Comparison of ENCODE assay signal across 16 cellular contexts in the genomic region with DNA sequence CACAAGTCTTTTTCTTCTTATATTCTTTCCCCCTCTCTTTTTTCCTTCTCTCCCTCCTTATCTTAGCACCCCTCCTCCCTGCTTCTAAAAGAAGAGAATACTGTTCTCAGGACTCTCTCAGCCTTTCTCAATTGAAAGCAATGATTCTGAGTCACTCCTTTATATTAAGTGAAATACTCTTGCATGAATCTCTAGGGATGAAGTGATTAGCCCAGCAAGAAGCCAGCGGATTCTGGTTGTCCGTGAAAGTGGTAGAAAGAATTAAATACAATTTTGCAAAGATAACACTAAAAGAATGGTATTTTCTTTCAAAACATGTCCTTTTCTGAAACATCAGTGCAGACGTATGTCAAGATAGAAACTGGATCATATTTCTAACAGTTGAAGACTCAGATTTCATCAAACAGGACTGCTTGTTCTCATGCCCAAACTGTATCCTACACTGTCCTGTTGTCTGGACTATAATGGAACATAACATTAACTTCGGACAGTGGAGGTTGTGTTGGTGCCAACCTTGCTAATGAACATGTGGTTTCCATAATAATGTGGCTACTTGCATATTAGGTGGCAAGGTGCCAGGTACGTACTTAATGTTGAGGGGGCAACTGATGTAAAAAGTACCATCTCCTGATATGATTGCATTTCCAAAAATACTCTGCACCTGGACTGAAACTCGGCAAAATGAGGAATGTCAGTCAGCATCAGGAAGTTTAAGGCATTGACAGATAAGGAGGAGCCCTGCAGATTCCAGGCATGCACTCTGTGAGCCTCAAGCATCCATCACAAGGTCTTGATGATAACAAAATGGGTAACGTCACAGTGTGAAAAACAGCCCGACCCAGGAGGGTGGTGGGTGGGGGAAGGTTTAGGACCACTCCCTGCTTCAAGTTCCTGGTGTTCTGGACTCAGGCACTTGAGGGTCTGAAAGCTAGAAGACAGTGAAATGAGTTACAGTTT.
DNase-seq lines count a peak whose midpoint lies in the region; FAIRE-seq and TF ChIP-seq lines count a peak whose summit lies in the region.
"Had no signal": no experiment of that assay in that cellular context is flagged by ENCODE, and none has a peak within 500 bp of the region (broad histone marks: within the 10 kb centered on the region; RNA-seq: fewer than 3 reads in every experiment).

No MANE protein-coding gene starts in this region.

- H3K27ac Mint-ChIP-seq in neural crest cell (ENCODE audit: unreplicated experiment) = peak overlapping the region; percentile 69
- H3K27ac Mint-ChIP-seq: activated CD8-positive, alpha-beta T cell treated with anti-CD3 and anti-CD28 coated beads, Interleukin-2, amount 10 ng/mL, durations not matched to agents 7 days and 5 days; stimulated activated naive CD8-positive, alpha-beta T cell treated with anti-CD3 and anti-CD28 coated beads, Interleukin-15, Interleukin-2, amounts not matched to agents 100 ng/mL and 50 ng/mL, for 24 hours had no signal

- H3K4me1 Mint-ChIP-seq in neural crest cell = peaks cover 32% of the 10 kb centered on the region
- H3K4me1 Mint-ChIP-seq: central memory CD8-positive, alpha-beta T cell had no signal

- no peaks in the 10 kb centered on the region for H3K9me3 ChIP-seq in fibroblast of lung (ENCODE audit: control insufficient read depth, insufficient read depth, low read depth, low read length)
- no peaks in the 10 kb centered on the region for H3K9me3 ChIP-seq in kidney (ENCODE audit: control insufficient read depth in 1 of 2, low read length in 2 of 2)
- H3K9me3 ChIP-seq in thyroid gland = no peaks in the 10 kb centered on the region
- H3K9me3 ChIP-seq: BLaER1, mucosa of descending colon had no signal

- H3K36me3 ChIP-seq in fibroblast of lung (ENCODE audit: control insufficient read depth, insufficient read depth, low read length) = no peaks in the 10 kb centered on the region
- no peaks in the 10 kb centered on the region for H3K36me3 ChIP-seq in kidney (ENCODE audit: control insufficient read depth in 1 of 2, insufficient read depth in 2 of 2, low read length in 2 of 2)
- no peaks in the 10 kb centered on the region for H3K36me3 ChIP-seq in thyroid gland
- H3K36me3 ChIP-seq: BLaER1 had no signal

- peak overlapping the region; percentile 45 for H3K4me2 ChIP-seq in fibroblast of lung (ENCODE audit: extremely low read depth, insufficient read depth, low read length)
- H3K4me2 ChIP-seq: BLaER1 had no signal

- H3K4me3 Mint-ChIP-seq in neural crest cell = peak overlapping the region; percentile 3
- H3K4me3 Mint-ChIP-seq: activated CD8-positive, alpha-beta T cell treated with anti-CD3 and anti-CD28 coated beads, Interleukin-2, amount 10 ng/mL, durations not matched to agents 7 days and 5 days; central memory CD8-positive, alpha-beta T cell; stimulated activated naive CD8-positive, alpha-beta T cell treated with anti-CD3 and anti-CD28 coated beads, Interleukin-15, Interleukin-2, amounts not matched to agents 100 ng/mL and 50 ng/mL, for 24 hours had no signal

- no peaks in the 10 kb centered on the region for H3K79me2 ChIP-seq in fibroblast of lung (ENCODE audit: control insufficient read depth, insufficient read depth, low read length)

- H3K9me3 Mint-ChIP-seq in neural crest cell = peaks cover 4% of the 10 kb centered on the region
- H3K9me3 Mint-ChIP-seq: central memory CD8-positive, alpha-beta T cell; stimulated activated naive CD8-positive, alpha-beta T cell treated with anti-CD3 and anti-CD28 coated beads, Interleukin-15, Interleukin-2, amounts not matched to agents 100 ng/mL and 50 ng/mL, for 24 hours had no signal

- no peaks in the 10 kb centered on the region for H3K27me3 ChIP-seq in fibroblast of lung (ENCODE audit: control insufficient read depth, insufficient read depth, low read length)
- H3K27me3 ChIP-seq in thyroid gland = no peaks in the 10 kb centered on the region
- H3K27me3 ChIP-seq: BLaER1 had no signal

- H4K20me1 ChIP-seq in fibroblast of lung (ENCODE audit: control insufficient read depth, extremely low read depth, insufficient read depth, low read length) = no peaks in the 10 kb centered on the region
- H4K20me1 ChIP-seq: BLaER1 had no signal

- H3K27me3 Mint-ChIP-seq in neural crest cell (ENCODE audit: low read depth) = no peaks in the 10 kb centered on the region
- H3K27me3 Mint-ChIP-seq: central memory CD8-positive, alpha-beta T cell had no signal

- H3K4me3 ChIP-seq in fibroblast of lung (replicated peaks in 1 of 4; ENCODE audit: control extremely low read depth in 1 of 4, insufficient read depth in 1 of 4, low read depth in 3 of 4, low read length in 4 of 4) (no peak overlapping the region), kidney (ENCODE audit: low read length in 2 of 2) (no peak overlapping the region), thyroid gland (replicated peaks in 1 of 3) (no peak overlapping the region)
- H3K4me3 ChIP-seq: BLaER1, mucosa of descending colon had no signal

- TF ChIP-seq CTCF in fibroblast of lung (conservative IDR thresholded peaks at IDR 0.05 in 1 of 2, IDR thresholded peaks at IDR 0.05 in 1 of 2; ENCODE audit: low read depth in 1 of 2, low read length in 2 of 2) (no peak), neural crest cell (conservative IDR thresholded peaks at IDR 0.05) (no peak), kidney (IDR thresholded peaks at IDR 0.05; ENCODE audit: borderline replicate concordance, extremely low read depth, insufficient read depth) (no peak), thyroid gland (IDR thresholded peaks at IDR 0.05) (no peak)

- H3K27ac ChIP-seq in fibroblast of lung (ENCODE audit: insufficient read depth, low read length) (no peak overlapping the region), kidney (ENCODE audit: low read depth in 2 of 2, low read length in 2 of 2) (no peak overlapping the region), thyroid gland (no peak overlapping the region)
- H3K27ac ChIP-seq: BLaER1, epithelial cell of prostate had no signal

- in situ Hi-C loops in SK-MEL-5 (cut with HindIII; ENCODE audit: low pct_unique_long_range_greater_than_20kb, low sequenced_read_pairs) = no loop called here

- TF ChIP-seq POLR2A in thyroid gland (IDR thresholded peaks at IDR 0.05) = no peak
- no peak for TF ChIP-seq POLR2A in H54 (IDR thresholded peaks at IDR 0.05; ENCODE audit: low read depth, low read length)

- peak overlapping the region; percentile 32 for H2AFZ ChIP-seq in fibroblast of lung (ENCODE audit: low read length)

- intact Hi-C loops in kidney (cut with DNase I) = no loop called here
- intact Hi-C loops in thyroid gland (cut with DNase I) = no loop called here

- 71 to 74% methylated on average over 8 of the region's 8 CpGs for WGBS in thyroid gland, 2 donors

- H3K9ac ChIP-seq in fibroblast of lung (ENCODE audit: insufficient read depth, low read length) (no peak overlapping the region), kidney (ENCODE audit: low read length in 2 of 2) (no peak overlapping the region)
- H3K9ac ChIP-seq: BLaER1 had no signal

- FAIRE-seq in kidney (lab: Jason Lieb, UNC) (no peak), frontal cortex (lab: Jason Lieb, UNC) (no peak), H54 (lab: Jason Lieb, UNC) (no peak)

- DNase-seq in COLO829 (ENCODE audit: low spot score) = peak; percentile 81
- DNase-seq in SK-MEL-5 (ENCODE audit: low read depth, low spot score) = peak; percentile 96
- peak; percentile 44 to 57 for DNase-seq in fibroblast of lung (ENCODE audit: low read depth in 2 of 2)
- DNase-seq in neural crest cell (ENCODE audit: low read depth, low spot score) = no peak
- no peak for DNase-seq in kidney
- no peak for DNase-seq in thyroid gland
- no peak for DNase-seq in frontal cortex (ENCODE audit: low spot score in 2 of 2)
- DNase-seq in H54 (ENCODE audit: insufficient read length, low spot score) = no peak
- DNase-seq: activated CD8-positive, alpha-beta T cell treated with anti-CD3 and anti-CD28 coated beads, Interleukin-2, amount 10 ng/mL, durations not matched to agents 7 days and 5 days; mucosa of descending colon; NCI-H1092; NCI-H526 treated with DMSO at 0.1 percent for 48 hours had no signal

- H3K4me1 ChIP-seq in fibroblast of lung (ENCODE audit: control insufficient read depth, extremely low read depth, insufficient read depth, low read length) (no peaks in the 10 kb centered on the region), kidney (ENCODE audit: control insufficient read depth in 1 of 2, insufficient read depth in 1 of 2, low read depth in 1 of 2, low read length in 2 of 2) (no peaks in the 10 kb centered on the region), thyroid gland (no peaks in the 10 kb centered on the region)
- H3K4me1 ChIP-seq: BLaER1 had no signal

- no peaks in the 10 kb centered on the region for H3K36me3 Mint-ChIP-seq in neural crest cell (ENCODE audit: low read depth)

Comparison
In these comparisons a context has a peak if more than half of its experiments do, and no peak if none do; other contexts are left out.
1. DNase-seq: peak in COLO829 (single experiment), SK-MEL-5 (single experiment) and fibroblast of lung (2 of 2); none in neural crest cell (single experiment), kidney (single experiment), thyroid gland (0 of 2), frontal cortex (0 of 2) and H54 (single experiment).